In genomic region chr17:67032985-67033384, GRCh38 we compare ENCODE assay signal across 10 cellular contexts. TPM values are rescaled to one million over a fixed set of nuclear protein-coding genes. Genes with fewer than 3 reads are reported as not detected.
"Had no signal": no experiment of that assay in that cellular context is flagged by ENCODE, and none has a peak within 500 bp of the region (broad histone marks: within the 10 kb centered on the region; RNA-seq: fewer than 3 reads in every experiment).

No MANE protein-coding gene starts in this region.

- H2AFZ ChIP-seq: GM23248 had no signal

- DNase-seq: GM23248, GOT3, H7, HFFc6 had no signal

- H3K4me1 ChIP-seq: HAP-1 had no signal

- H3K36me3 Mint-ChIP-seq: IgD-negative memory B cell had no signal

- ATAC-seq: HCT116, HepG2 had no signal

- H3K4me3 ChIP-seq: GM23248, HAP-1 had no signal

- H3K9ac ChIP-seq: GM23248 had no signal

- H3K9me3 Mint-ChIP-seq: HFFc6 had no signal

- H3K9me3 ChIP-seq: HAP-1 had no signal

- H3K27ac ChIP-seq: GM23248, HL-60 had no signal

- H3K27ac Mint-ChIP-seq: HFFc6, IgD-negative memory B cell had no signal

- H3K36me3 ChIP-seq: HAP-1 had no signal

- H3K4me3 Mint-ChIP-seq: HFFc6, IgD-negative memory B cell had no signal

RNA-seq across cellular contexts. Expression of gene CACNG1, which starts 11.4 kb away (rescaled TPM):
- total RNA-seq: GM23248, H4, H7, HepG2, HFFc6 had no signal
- polyA plus RNA-seq: GM23248, HepG2, IgD-negative memory B cell had no signal
